Comparison of ENCODE assay signal across 1 cellular context in the genomic region with DNA sequence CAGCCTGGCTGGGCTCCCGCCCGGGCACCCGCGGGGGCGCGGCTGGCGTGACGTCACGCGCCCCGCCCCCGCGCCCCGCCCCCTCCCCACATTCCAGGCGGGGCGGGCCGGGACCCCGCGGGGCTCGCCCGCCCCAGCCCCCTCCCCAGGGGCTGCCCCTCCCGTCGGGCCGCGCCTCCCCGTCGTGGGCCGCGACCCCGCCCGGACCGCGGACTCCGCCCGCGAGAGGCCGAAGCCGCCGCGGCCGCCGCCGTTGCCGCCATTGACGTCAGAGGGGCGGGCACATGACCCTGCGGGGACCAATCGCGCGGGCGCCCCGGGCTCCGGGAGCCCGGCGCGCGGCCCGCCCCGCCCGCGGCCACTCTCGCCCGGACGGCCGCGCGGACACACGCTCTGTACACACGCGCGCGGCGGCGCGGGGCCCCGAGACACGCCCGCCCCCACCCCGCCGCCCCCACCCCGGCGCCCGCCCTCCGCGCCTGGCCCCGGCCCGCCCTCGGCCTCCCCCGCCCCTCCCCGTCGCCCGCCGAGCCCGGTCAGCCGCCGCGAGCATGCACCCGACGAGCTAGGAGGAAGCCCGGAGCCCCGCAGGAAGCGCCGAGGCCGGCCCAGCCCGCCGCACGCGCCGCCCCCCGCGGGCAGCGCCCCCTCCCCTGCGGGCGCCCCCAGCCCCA.
A peak's percentile ranks its signal among the peaks of the same experiment; 100 is the strongest.
TF ChIP-seq lines count a peak whose summit lies in the region.

CMIP (plus strand) TSS at position 361 of the 674 bp plus-strand sequence.

TF ChIP-seq in GM12878, 131 proteins besides CTCF, POLR2A, EP300 and RAD21 (continued from another document):
- TF ChIP-seq USF2 (IDR thresholded peaks at IDR 0.05; ENCODE audit: borderline replicate concordance, low read depth, low read length): peak; percentile 39
- peak; percentile 63; the same call in 1 of the 2 replicates for TF ChIP-seq CREB1 (IDR thresholded peaks at IDR 0.05; ENCODE audit: low read depth)
- TF ChIP-seq GATAD2B (conservative IDR thresholded peaks at IDR 0.05; ENCODE audit: low read depth): no peak
- no peak for TF ChIP-seq EZH2 (IDR thresholded peaks at IDR 0.05; ENCODE audit: borderline replicate concordance, control insufficient read depth, low read depth, low read length)
- TF ChIP-seq PRDM15 (CRISPR knock-in tag; IDR thresholded peaks at IDR 0.05): no peak
- TF ChIP-seq BHLHE40 (IDR thresholded peaks at IDR 0.05; ENCODE audit: borderline replicate concordance in 1 of 2, low read depth in 2 of 2, low read length in 1 of 2): peak in 1 of 2 experiments; percentile 77; a peak in 2 of 4 replicates
- TF ChIP-seq CREM (IDR thresholded peaks at IDR 0.05; ENCODE audit: low read depth): peak; percentile 28; the same call in 1 of the 2 replicates
- no peak for TF ChIP-seq FOS (IDR thresholded peaks at IDR 0.05; ENCODE audit: borderline replicate concordance, extremely low read depth, insufficient read length)
- 0 out of 2 replicates have a peak, but pooled peaks have one; percentile 18 for TF ChIP-seq IKZF1 (conservative IDR thresholded peaks at IDR 0.05)
- TF ChIP-seq YY1 (IDR thresholded peaks at IDR 0.05; ENCODE audit: low read depth, low read length): peak; percentile 69
- peak; percentile 35; the same call in 1 of the 2 replicates for TF ChIP-seq NR2F1 (conservative IDR thresholded peaks at IDR 0.05)
- TF ChIP-seq HCFC1 (IDR thresholded peaks at IDR 0.05; ENCODE audit: low read length): no peak
- TF ChIP-seq BACH1 (IDR thresholded peaks at IDR 0.05; ENCODE audit: borderline replicate concordance): peak; percentile 44; the same call in 1 of the 2 replicates
- no peak for TF ChIP-seq SPI1 (IDR thresholded peaks at IDR 0.05; ENCODE audit: borderline replicate concordance, insufficient read depth, low read depth, low read length)
